Comparison of ENCODE assay signal across 23 cellular contexts in genomic region chr1:151902858-151903257, GRCh38. TPM values are rescaled to one million over a fixed set of nuclear protein-coding genes. Genes with fewer than 3 reads are reported as not detected.
A peak's percentile ranks its signal among the peaks of the same experiment; 100 is the strongest.
DNase-seq lines count a peak whose midpoint lies in the region; ATAC-seq lines count a peak whose summit lies in the region.
"Had no signal": no experiment of that assay in that cellular context is flagged by ENCODE, and none has a peak within 500 bp of the region (broad histone marks: within the 10 kb centered on the region; RNA-seq: fewer than 3 reads in every experiment).

No MANE protein-coding gene starts in this region.

- CTCF ChIA-PET in activated naive CD4-positive, alpha-beta T cell treated with anti-CD3 and anti-CD28 coated beads for 36 hours (lab: Charles Lee) = interaction anchor here (0.7 to 1.1 kb wide), 3 partner anchors 30 to 98 kb away, joined by 3 read pairs; no protein-coding TSS in a partner anchor
- CTCF ChIA-PET in CD4-positive, alpha-beta memory T cell (lab: Charles Lee; ENCODE audit: partially characterized antibody) = no interaction called here
- CTCF ChIA-PET in T-cell (lab: Charles Lee) = interaction anchor here in 1 of 2 donors (1.0 to 1.2 kb wide), 2 partner anchors 12 to 28 kb away, joined by 3 read pairs; no protein-coding TSS in a partner anchor

- H3K27ac Mint-ChIP-seq in activated naive CD4-positive, alpha-beta T cell treated with anti-CD3 and anti-CD28 coated beads, Interleukin-2, amount 50 U/mL, for 24 hours = peak overlapping the region; percentile 4
- no peak overlapping the region for H3K27ac Mint-ChIP-seq in activated naive CD4-positive, alpha-beta T cell treated with anti-CD3 and anti-CD28 coated beads for 36 hours
- H3K27ac Mint-ChIP-seq in CD4-positive, alpha-beta memory T cell = peak overlapping the region in 4 of 7 donors; percentile 12 to 35 (median 22)
- peak overlapping the region; percentile 46 to 88 for H3K27ac Mint-ChIP-seq in T-cell
- H3K27ac Mint-ChIP-seq in naive thymus-derived CD8-positive, alpha-beta T cell = peak overlapping the region in 6 of 10 donors; percentile 4 to 96 (median 42)
- H3K27ac Mint-ChIP-seq in activated T-cell treated with anti-CD3 and anti-CD28 coated beads, Interleukin-2, amount 50 U/mL, for 24 hours = no peak overlapping the region

- peaks cover 47% of the 10 kb centered on the region for H3K36me3 Mint-ChIP-seq in activated naive CD4-positive, alpha-beta T cell treated with anti-CD3 and anti-CD28 coated beads, Interleukin-2, amount 50 U/mL, for 24 hours
- H3K36me3 Mint-ChIP-seq in activated naive CD4-positive, alpha-beta T cell treated with anti-CD3 and anti-CD28 coated beads for 36 hours (ENCODE audit: low read depth) = peaks cover 64% of the 10 kb centered on the region
- H3K36me3 Mint-ChIP-seq in CD4-positive, alpha-beta memory T cell = peaks cover 45 to 54% of the 10 kb centered on the region in 2 donors
- H3K36me3 Mint-ChIP-seq in T-cell = peaks cover 55% of the 10 kb centered on the region
- H3K36me3 Mint-ChIP-seq in naive thymus-derived CD8-positive, alpha-beta T cell = peaks cover 26 to 50% (median 40%) of the 10 kb centered on the region in 3 donors
- peaks cover 88% of the 10 kb centered on the region for H3K36me3 Mint-ChIP-seq in activated T-cell treated with anti-CD3 and anti-CD28 coated beads, Interleukin-2, amount 50 U/mL, for 24 hours (ENCODE audit: low read depth)

- DNase-seq in activated naive CD4-positive, alpha-beta T cell treated with anti-CD3 and anti-CD28 coated beads for 36 hours = no peak
- DNase-seq in CD4-positive, alpha-beta memory T cell = no peak
- DNase-seq in T-cell = no peak
- no peak for DNase-seq in naive thymus-derived CD8-positive, alpha-beta T cell
- no peak for DNase-seq in activated T-cell treated with anti-CD3 and anti-CD28 coated beads, Interleukin-2, amount 50 U/mL, for 24 hours
- DNase-seq: 8988T, ACHN, C1 segment of cervical spinal cord, Calu3, COR-L47, DMS53, DMS79 treated with DMSO at 0.1 percent for 48 hours, GF-D8, GM23248, H7, HCEC 1CT had no signal

- ATAC-seq in T-cell (replicated peaks in 1 of 4) (no peak), GM19467 (IDR thresholded peaks at IDR 0.05; ENCODE audit: unreplicated experiment) (no peak)
- no peak for ATAC-seq in naive thymus-derived CD8-positive, alpha-beta T cell
- ATAC-seq: A549 had no signal

- POLR2A ChIA-PET in CD4-positive, alpha-beta memory T cell (lab: Charles Lee; ENCODE audit: partially characterized antibody) = interaction anchor here (1.2 to 9.6 kb wide), 3 partner anchors 9 to 65 kb away, joined by 4 to 248 read pairs (median 5); no protein-coding TSS in a partner anchor
- POLR2A ChIA-PET in T-cell (lab: Charles Lee) = no interaction called here
- POLR2A ChIA-PET in naive thymus-derived CD8-positive, alpha-beta T cell (lab: Charles Lee) = interaction anchor here (0.7 kb wide), 1 partner anchor 80 kb away, joined by 3 read pairs; no protein-coding TSS in a partner anchor

- H3K4me3 Mint-ChIP-seq in activated naive CD4-positive, alpha-beta T cell treated with anti-CD3 and anti-CD28 coated beads, Interleukin-2, amount 50 U/mL, for 24 hours = no peak overlapping the region
- no peak overlapping the region for H3K4me3 Mint-ChIP-seq in activated naive CD4-positive, alpha-beta T cell treated with anti-CD3 and anti-CD28 coated beads for 36 hours
- H3K4me3 Mint-ChIP-seq in CD4-positive, alpha-beta memory T cell = peak overlapping the region in 1 of 8 donors; percentile 28
- no peak overlapping the region for H3K4me3 Mint-ChIP-seq in T-cell
- H3K4me3 Mint-ChIP-seq in naive thymus-derived CD8-positive, alpha-beta T cell = peak overlapping the region in 1 of 10 donors; percentile 7
- no peak overlapping the region for H3K4me3 Mint-ChIP-seq in activated T-cell treated with anti-CD3 and anti-CD28 coated beads, Interleukin-2, amount 50 U/mL, for 24 hours

- H3K36me3 ChIP-seq in CD4-positive, alpha-beta memory T cell (ENCODE audit: insufficient read depth, low read length) = no peaks in the 10 kb centered on the region

- H3K27me3 Mint-ChIP-seq in activated naive CD4-positive, alpha-beta T cell treated with anti-CD3 and anti-CD28 coated beads, Interleukin-2, amount 50 U/mL, for 24 hours = no peaks in the 10 kb centered on the region
- H3K27me3 Mint-ChIP-seq in activated naive CD4-positive, alpha-beta T cell treated with anti-CD3 and anti-CD28 coated beads for 36 hours (ENCODE audit: low read depth) = no peaks in the 10 kb centered on the region
- no peaks in the 10 kb centered on the region for H3K27me3 Mint-ChIP-seq in CD4-positive, alpha-beta memory T cell
- H3K27me3 Mint-ChIP-seq in T-cell = no peaks in the 10 kb centered on the region
- H3K27me3 Mint-ChIP-seq in naive thymus-derived CD8-positive, alpha-beta T cell = no peaks in the 10 kb centered on the region
- no peaks in the 10 kb centered on the region for H3K27me3 Mint-ChIP-seq in activated T-cell treated with anti-CD3 and anti-CD28 coated beads, Interleukin-2, amount 50 U/mL, for 24 hours

- no peak overlapping the region for H3K27ac ChIP-seq in CD4-positive, alpha-beta memory T cell (ENCODE audit: low read depth, low read length)
- H3K27ac ChIP-seq: A549, GM23248 had no signal

- H3K27me3 ChIP-seq in CD4-positive, alpha-beta memory T cell (ENCODE audit: insufficient read depth, low read length) = no peaks in the 10 kb centered on the region

- intact Hi-C loops in activated naive CD4-positive, alpha-beta T cell treated with anti-CD3 and anti-CD28 coated beads for 36 hours (cut with micrococcal nuclease) = no loop called here
- intact Hi-C loops in CD4-positive, alpha-beta memory T cell (cut with micrococcal nuclease) = no loop called here

- peaks cover 5% of the 10 kb centered on the region for H3K9me3 Mint-ChIP-seq in activated naive CD4-positive, alpha-beta T cell treated with anti-CD3 and anti-CD28 coated beads, Interleukin-2, amount 50 U/mL, for 24 hours
- H3K9me3 Mint-ChIP-seq in activated naive CD4-positive, alpha-beta T cell treated with anti-CD3 and anti-CD28 coated beads for 36 hours = peaks cover 47% of the 10 kb centered on the region
- peaks cover 0 to 44% (median 40%) of the 10 kb centered on the region in 8 donors for H3K9me3 Mint-ChIP-seq in CD4-positive, alpha-beta memory T cell
- peaks cover 6 to 22% (median 15%) of the 10 kb centered on the region in 3 donors for H3K9me3 Mint-ChIP-seq in T-cell
- H3K9me3 Mint-ChIP-seq in naive thymus-derived CD8-positive, alpha-beta T cell = peaks cover 6 to 52% (median 24%) of the 10 kb centered on the region in 9 donors
- H3K9me3 Mint-ChIP-seq in activated T-cell treated with anti-CD3 and anti-CD28 coated beads, Interleukin-2, amount 50 U/mL, for 24 hours = peaks cover 38% of the 10 kb centered on the region

- peaks cover 99% of the 10 kb centered on the region for H3K4me1 ChIP-seq in CD4-positive, alpha-beta memory T cell (ENCODE audit: insufficient read depth, low read length)

- H3K9me3 ChIP-seq in CD4-positive, alpha-beta memory T cell (ENCODE audit: control insufficient read depth in 1 of 2, low read length in 2 of 2) = peaks cover 0 to 7% of the 10 kb centered on the region in 2 donors

- H3K4me3 ChIP-seq in CD4-positive, alpha-beta memory T cell (ENCODE audit: low read length in 2 of 2) = no peak overlapping the region
- H3K4me3 ChIP-seq: A549, GM23248 had no signal

- H3K4me1 Mint-ChIP-seq in activated naive CD4-positive, alpha-beta T cell treated with anti-CD3 and anti-CD28 coated beads, Interleukin-2, amount 50 U/mL, for 24 hours = peaks cover 85% of the 10 kb centered on the region
- H3K4me1 Mint-ChIP-seq in activated naive CD4-positive, alpha-beta T cell treated with anti-CD3 and anti-CD28 coated beads for 36 hours (ENCODE audit: low read depth) = peaks cover 73% of the 10 kb centered on the region
- peaks cover 60 to 91% (median 71%) of the 10 kb centered on the region in 4 donors for H3K4me1 Mint-ChIP-seq in CD4-positive, alpha-beta memory T cell
- H3K4me1 Mint-ChIP-seq in T-cell = peaks cover 75 to 90% (median 88%) of the 10 kb centered on the region in 3 donors
- peaks cover 46 to 83% (median 75%) of the 10 kb centered on the region in 4 donors for H3K4me1 Mint-ChIP-seq in naive thymus-derived CD8-positive, alpha-beta T cell
- peaks cover 82% of the 10 kb centered on the region for H3K4me1 Mint-ChIP-seq in activated T-cell treated with anti-CD3 and anti-CD28 coated beads, Interleukin-2, amount 50 U/mL, for 24 hours (ENCODE audit: low read depth)

RNA-seq across cellular contexts. Expression of gene THEM4, which starts 6.5 kb away (rescaled TPM):
- total RNA-seq in activated naive CD4-positive, alpha-beta T cell treated with anti-CD3 and anti-CD28 coated beads for 36 hours = 10 to 100 TPM; 20.1 to 22.0 TPM
- total RNA-seq in CD4-positive, alpha-beta memory T cell = 100 to 1,000 TPM; 105 to 106 TPM
- 100 to 1,000 TPM; 113 to 122 TPM for polyA plus RNA-seq in CD4-positive, alpha-beta memory T cell
- total RNA-seq in T-cell = 100 to 1,000 TPM in 2 of 5 donors, 10 to 100 TPM in 3; 48.2 to 119 (median 97.6) TPM
- total RNA-seq in naive thymus-derived CD8-positive, alpha-beta T cell = 100 to 1,000 TPM; 154 to 166 TPM
- 100 to 1,000 TPM in 2 of 3 donors, 10 to 100 TPM in 1; 82.2 to 116 (median 103) TPM for polyA plus RNA-seq in naive thymus-derived CD8-positive, alpha-beta T cell
- total RNA-seq: G401 had no signal

RNA-seq across cellular contexts. Expression of gene THEM5, which starts 49.3 kb away (rescaled TPM):
- not detected for total RNA-seq in activated naive CD4-positive, alpha-beta T cell treated with anti-CD3 and anti-CD28 coated beads for 36 hours
- total RNA-seq in CD4-positive, alpha-beta memory T cell = not detected
- under 1 TPM in 1 of 2 donors, not detected in 1; 0.40 TPM for polyA plus RNA-seq in CD4-positive, alpha-beta memory T cell
- not detected for total RNA-seq in T-cell
- not detected for total RNA-seq in naive thymus-derived CD8-positive, alpha-beta T cell
- polyA plus RNA-seq in naive thymus-derived CD8-positive, alpha-beta T cell = not detected
- total RNA-seq: Calu3, Daoy, G401, GM23248, H1, H7 had no signal
- polyA plus RNA-seq: A549, BJ, GM23248, H1 had no signal

Comparison
In these comparisons a context has a peak if more than half of its experiments do, and no peak if none do; other contexts are left out.
1. H3K27ac Mint-ChIP-seq: peak in activated naive CD4-positive, alpha-beta T cell treated with anti-CD3 and anti-CD28 coated beads, Interleukin-2, amount 50 U/mL, for 24 hours (single experiment), CD4-positive, alpha-beta memory T cell (4 of 7), T-cell (2 of 2) and naive thymus-derived CD8-positive, alpha-beta T cell (6 of 10); none in activated naive CD4-positive, alpha-beta T cell treated with anti-CD3 and anti-CD28 coated beads for 36 hours (single experiment) and activated T-cell treated with anti-CD3 and anti-CD28 coated beads, Interleukin-2, amount 50 U/mL, for 24 hours (single experiment).
2. POLR2A ChIA-PET loops: an anchor here in CD4-positive, alpha-beta memory T cell (1.2 to 9.6 kb wide) and naive thymus-derived CD8-positive, alpha-beta T cell (0.7 kb wide); none called in T-cell.